ENCODE assay signal across 8 cellular contexts in genomic region chr6:30615219-30615957, GRCh38. TPM values are rescaled to one million over a fixed set of nuclear protein-coding genes. Genes with fewer than 3 reads are reported as not detected.
DNase-seq lines count a peak whose midpoint lies in the region; ATAC-seq, FAIRE-seq and TF ChIP-seq lines count a peak whose summit lies in the region.

No MANE protein-coding gene starts in this region.

- no peak for ATAC-seq in HG02973 (IDR thresholded peaks at IDR 0.05; ENCODE audit: unreplicated experiment)

- H3K27ac Mint-ChIP-seq in activated naive CD4-positive, alpha-beta T cell treated with anti-CD3 and anti-CD28 coated beads, Interleukin-2, amount 10 ng/mL, durations not matched to agents 7 days and 5 days = peak overlapping the region; percentile 99

- TF ChIP-seq CTCF in HFF-Myc (IDR thresholded peaks at IDR 0.05; ENCODE audit: low read depth, low read length, missing control alignments) = no peak

- no peaks in the 10 kb centered on the region for H3K9me3 Mint-ChIP-seq in activated naive CD4-positive, alpha-beta T cell treated with anti-CD3 and anti-CD28 coated beads, Interleukin-2, amount 10 ng/mL, durations not matched to agents 7 days and 5 days

- peak in 8 of 14 donors; percentile 15 to 70 (median 44) for DNase-seq in C1 segment of cervical spinal cord (lab: John Stamatoyannopoulos, UW)
- DNase-seq in HFF-Myc (ENCODE audit: extremely low read depth, low read depth) = no peak
- DNase-seq in NCI-H82 treated with DMSO at 0.1 percent for 48 hours (lab: John Stamatoyannopoulos, UW; ENCODE audit: unreplicated experiment) = peak; percentile 66
- peak; percentile 50 for DNase-seq in activated naive CD4-positive, alpha-beta T cell treated with anti-CD3 and anti-CD28 coated beads, Interleukin-2, amount 10 ng/mL, durations not matched to agents 7 days and 5 days
- DNase-seq in globus pallidus (ENCODE audit: low spot score) = peak; percentile 74
- DNase-seq in nucleus accumbens (lab: John Stamatoyannopoulos, UW) = peak in 31 of 56 donors; percentile 4 to 62 (median 30)
- DNase-seq in frontal cortex (ENCODE audit: low spot score in 2 of 2) = no peak

- H3K4me3 ChIP-seq in HFF-Myc (replicated peaks; ENCODE audit: low read depth, low read length) = peak overlapping the region; percentile 78

- CTCF ChIA-PET in activated naive CD4-positive, alpha-beta T cell treated with anti-CD3 and anti-CD28 coated beads, Interleukin-2, amount 10 ng/mL, durations not matched to agents 7 days and 5 days (lab: Charles Lee) = interaction anchor here (0.9 to 3.6 kb wide), 4 partner anchors 18 to 115 kb away, joined by 3 to 21 read pairs (median 12); partner anchors contain the start of gene TUBB

- no peak for FAIRE-seq in frontal cortex (lab: Jason Lieb, UNC)

- H3K4me3 Mint-ChIP-seq in activated naive CD4-positive, alpha-beta T cell treated with anti-CD3 and anti-CD28 coated beads, Interleukin-2, amount 10 ng/mL, durations not matched to agents 7 days and 5 days = peak overlapping the region; percentile 93

- peaks cover 70% of the 10 kb centered on the region for H3K36me3 Mint-ChIP-seq in activated naive CD4-positive, alpha-beta T cell treated with anti-CD3 and anti-CD28 coated beads, Interleukin-2, amount 10 ng/mL, durations not matched to agents 7 days and 5 days

- H3K27me3 Mint-ChIP-seq in activated naive CD4-positive, alpha-beta T cell treated with anti-CD3 and anti-CD28 coated beads, Interleukin-2, amount 10 ng/mL, durations not matched to agents 7 days and 5 days = peaks cover 5% of the 10 kb centered on the region

- H3K4me1 Mint-ChIP-seq in activated naive CD4-positive, alpha-beta T cell treated with anti-CD3 and anti-CD28 coated beads, Interleukin-2, amount 10 ng/mL, durations not matched to agents 7 days and 5 days = peaks cover 56% of the 10 kb centered on the region

RNA-seq across cellular contexts. Expression of gene PPP1R10, which starts 1.7 kb away (rescaled TPM):
- 43.6 TPM for total RNA-seq in frontal cortex

RNA-seq across cellular contexts. Expression of gene MRPS18B, which starts 2.3 kb away (rescaled TPM):
- total RNA-seq in frontal cortex = 53.0 TPM

RNA-seq across cellular contexts. Expression of gene ATAT1, which starts 11.3 kb away (rescaled TPM):
- total RNA-seq in frontal cortex = 40.4 TPM

RNA-seq across cellular contexts. Expression of gene C6orf136, which starts 31.5 kb away (rescaled TPM):
- total RNA-seq in frontal cortex = 23.2 TPM

RNA-seq across cellular contexts. Expression of gene ABCF1, which starts 44.1 kb away (rescaled TPM):
- 18.8 TPM for total RNA-seq in frontal cortex

Comparison
In these comparisons a context has a peak if more than half of its experiments do, and no peak if none do; other contexts are left out.
1. DNase-seq: peak in C1 segment of cervical spinal cord (8 of 14), NCI-H82 treated with DMSO at 0.1 percent for 48 hours (single experiment), activated naive CD4-positive, alpha-beta T cell treated with anti-CD3 and anti-CD28 coated beads, Interleukin-2, amount 10 ng/mL, durations not matched to agents 7 days and 5 days (single experiment), globus pallidus (single experiment) and nucleus accumbens (31 of 56); none in HFF-Myc (single experiment) and frontal cortex (0 of 2).